ENCODE assay signal across 1 cellular context in genomic region chr4:903066-904046, GRCh38.
TF ChIP-seq lines count a peak whose summit lies in the region.

No MANE protein-coding gene starts in this region.

TF ChIP-seq in H1, 55 proteins besides CTCF, POLR2A, EP300 and RAD21:
- TF ChIP-seq SP4 (IDR thresholded peaks at IDR 0.05; ENCODE audit: low read length) = no peak
- TF ChIP-seq POLR2AphosphoS5 (IDR thresholded peaks at IDR 0.05; ENCODE audit: low read depth, low read length) = no peak
- no peak for TF ChIP-seq SAP30 (IDR thresholded peaks at IDR 0.05; ENCODE audit: insufficient read depth, insufficient replicate concordance, low read length)
- no peak for TF ChIP-seq GTF2F1 (IDR thresholded peaks at IDR 0.05; ENCODE audit: borderline replicate concordance, low read depth, low read length)
- TF ChIP-seq SP1 (IDR thresholded peaks at IDR 0.05; ENCODE audit: low read depth, low read length) = no peak
- TF ChIP-seq CBX8 (IDR thresholded peaks at IDR 0.05; ENCODE audit: borderline replicate concordance, low read depth, low read length) = no peak
- no peak for TF ChIP-seq CTBP2 (IDR thresholded peaks at IDR 0.05; ENCODE audit: borderline replicate concordance, insufficient read depth, insufficient read length, low read length)
- no peak for TF ChIP-seq POU5F1 (IDR thresholded peaks at IDR 0.05; ENCODE audit: low read depth, low read length)
- TF ChIP-seq ZNF274 (IDR thresholded peaks at IDR 0.05; ENCODE audit: borderline replicate concordance, extremely low read depth, low read length) = no peak
- TF ChIP-seq CEBPB (IDR thresholded peaks at IDR 0.05; ENCODE audit: low read depth, low read length) = no peak
- no peak for TF ChIP-seq RFX5 (IDR thresholded peaks at IDR 0.05; ENCODE audit: borderline replicate concordance, low read depth, low read length)
- no peak for TF ChIP-seq EGR1 (IDR thresholded peaks at IDR 0.05; ENCODE audit: borderline replicate concordance, low read depth, low read length)
- TF ChIP-seq SIRT6 (IDR thresholded peaks at IDR 0.05; ENCODE audit: low read length) = no peak
- no peak for TF ChIP-seq ATF2 (IDR thresholded peaks at IDR 0.05; ENCODE audit: low read length)
- no peak for TF ChIP-seq EZH2 (IDR thresholded peaks at IDR 0.05; ENCODE audit: low read depth, low read length, severe bottlenecking)
